Comparison of ENCODE assay signal across 8 cellular contexts in the genomic region with DNA sequence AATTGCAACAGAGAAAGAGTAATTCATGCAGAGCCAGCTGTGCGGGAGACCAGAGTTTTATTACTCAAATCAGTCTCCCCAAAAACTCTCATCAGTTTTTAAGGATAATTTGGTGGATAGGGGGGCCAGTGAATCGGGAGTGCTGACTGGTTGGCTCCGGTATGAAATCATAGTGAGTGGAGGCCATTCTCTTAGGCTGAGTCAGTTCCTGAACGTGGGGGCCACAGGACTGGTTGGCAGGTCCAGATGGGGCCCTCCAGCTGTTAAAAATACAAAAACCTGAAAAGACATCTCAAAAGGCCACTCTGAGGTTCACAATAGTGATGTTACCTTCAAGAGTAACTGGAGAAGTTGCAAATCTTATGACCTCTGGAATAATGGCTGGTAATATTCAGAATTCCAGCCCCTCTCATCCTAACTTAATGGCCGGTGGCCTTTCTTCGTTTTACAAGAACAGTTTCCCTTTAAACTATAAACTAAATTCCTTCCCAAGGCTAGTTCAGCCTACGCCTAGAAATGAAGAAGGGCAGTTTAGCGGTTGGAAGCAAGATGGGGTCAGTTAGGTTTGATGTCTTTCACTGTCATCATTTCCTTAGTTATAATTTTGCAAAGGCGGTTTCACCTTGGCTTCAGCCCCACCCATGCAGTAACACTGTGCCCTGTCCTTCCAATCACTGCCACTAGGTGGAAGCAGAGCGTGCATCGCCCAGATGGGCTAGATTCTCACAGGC. TPM values are rescaled to one million over a fixed set of nuclear protein-coding genes. Genes with fewer than 3 reads are reported as not detected.
DNase-seq lines count a peak whose midpoint lies in the region; ATAC-seq, FAIRE-seq and TF ChIP-seq lines count a peak whose summit lies in the region.

No MANE protein-coding gene starts in this region.

- H4K91ac ChIP-seq in H1 (replicated peaks; ENCODE audit: insufficient read length, low read length), result no peak overlapping the region

- H3K9me3 ChIP-seq in H1 (ENCODE audit: insufficient read depth in 2 of 2, low read depth in 1 of 2, low read length in 1 of 2), result 0 out of 4 replicates have a peak, but pooled peaks cover 0 to 4% of the 10 kb centered on the region in 2 experiments

- no peak overlapping the region for H3K9ac ChIP-seq in H1 (replicated peaks in 1 of 4; ENCODE audit: extremely low read depth in 1 of 4, low read depth in 3 of 4, low read length in 3 of 4)

- peak; percentile 80 for DNase-seq in COLO829 (ENCODE audit: low spot score)
- peak; percentile 70 for DNase-seq in NOMO-1 treated with DMSO at 0.1 percent for 48 hours (lab: John Stamatoyannopoulos, UW; ENCODE audit: unreplicated experiment)
- DNase-seq in activated CD8-positive, alpha-beta memory T cell treated with anti-CD3 and anti-CD28 coated beads for 4 hours (ENCODE audit: low read depth in 2 of 2), result peak; percentile 72 to 76
- DNase-seq in H1 (ENCODE audit: low read depth in 1 of 2, low spot score in 2 of 2), result peak in 1 of 2 experiments; percentile 92
- DNase-seq in midbrain (lab: John Stamatoyannopoulos, UW), result peak; percentile 81
- DNase-seq in stimulated activated CD8-positive, alpha-beta memory T cell treated with anti-CD3 and anti-CD28 coated beads, Interleukin-4, amount 100 ng/mL, for 24 hours (ENCODE audit: low read depth), result peak; percentile 78

- no peak for TF ChIP-seq EP300 in H1 (IDR thresholded peaks at IDR 0.05; ENCODE audit: borderline replicate concordance in 1 of 2, low read depth in 2 of 2, low read length in 2 of 2)

- no peaks in the 10 kb centered on the region for H3K79me1 ChIP-seq in H1 (ENCODE audit: low read depth, low read length)

- H4K5ac ChIP-seq in H1 (ENCODE audit: insufficient read length, low read depth, low read length), result no peak overlapping the region

- H3K4me3 ChIP-seq in H1 (ENCODE audit: extremely low read depth in 1 of 4, insufficient read depth in 2 of 4, low read depth in 3 of 4, low read length in 4 of 4), result no peak overlapping the region

- H3K56ac ChIP-seq in H1 (replicated peaks; ENCODE audit: insufficient read length, low read depth, low read length), result no peak overlapping the region

- H2BK15ac ChIP-seq in H1 (ENCODE audit: low read length), result no peak overlapping the region

- H3K4me1 ChIP-seq in H1 (replicated peaks in 1 of 4; ENCODE audit: control insufficient read depth in 3 of 4, insufficient read depth in 4 of 4, low read length in 3 of 4), result peaks cover 0 to 3% (median 0%) of the 10 kb centered on the region in 4 experiments; a peak in 2 of 7 replicates

- H2BK20ac ChIP-seq in H1 (ENCODE audit: low read length), result no peak overlapping the region

- peak; percentile 42 to 57; a peak in 3 of 4 replicates for TF ChIP-seq RAD21 in H1 (IDR thresholded peaks at IDR 0.05 in 1 of 2, conservative IDR thresholded peaks at IDR 0.05 in 1 of 2; ENCODE audit: low read depth in 2 of 2, low read length in 2 of 2)

- H3K36me3 ChIP-seq in H1 (ENCODE audit: control insufficient read depth in 2 of 4, insufficient read depth in 4 of 4, low read length in 3 of 4), result no peaks in the 10 kb centered on the region

- FAIRE-seq in H1 (lab: Jason Lieb, UNC), result peak; percentile 89

- no peak overlapping the region for H3K4ac ChIP-seq in H1 (replicated peaks; ENCODE audit: insufficient read length, low read depth, low read length)

- H2AK5ac ChIP-seq in H1 (ENCODE audit: low read depth, low read length), result no peak overlapping the region

- H3K27ac ChIP-seq in H1 (ENCODE audit: low read depth, low read length), result no peak overlapping the region

- no peaks in the 10 kb centered on the region for H3K79me2 ChIP-seq in H1 (ENCODE audit: control insufficient read depth in 1 of 2, insufficient read depth in 2 of 2, low read length in 2 of 2)

- 55% methylated on average over 11 of the region's 11 CpGs; no CpG with 5 or more reads in 1 of the 2 experiments for WGBS in H1 (ENCODE audit: extremely low coverage in 1 of 2, insufficient coverage in 1 of 2, insufficient read length in 1 of 2, insufficient replicate concordance in 2 of 2, low coverage in 1 of 2, low lambda C conversion rate in 2 of 2, missing lambda C conversion rate in 1 of 2), 2 experiments

- no peak overlapping the region for H3K14ac ChIP-seq in H1 (ENCODE audit: insufficient read length)

- no peak overlapping the region for H2BK12ac ChIP-seq in H1 (ENCODE audit: low read depth, low read length)

- peaks cover 0 to 1% of the 10 kb centered on the region in 2 experiments for H4K20me1 ChIP-seq in H1 (replicated peaks in 1 of 2; ENCODE audit: control insufficient read depth in 1 of 2, insufficient read depth in 2 of 2, low read length in 2 of 2)

- no peak overlapping the region for H2BK120ac ChIP-seq in H1 (replicated peaks; ENCODE audit: low read depth, low read length)

- H3K23me2 ChIP-seq in H1 (ENCODE audit: low read depth, low read length), result peaks cover 4% of the 10 kb centered on the region; the same call in 1 of the 2 replicates

- H3K18ac ChIP-seq in H1 (ENCODE audit: extremely low read depth, low read length), result no peak overlapping the region

- no peak for TF ChIP-seq POLR2A in H1 (IDR thresholded peaks at IDR 0.05; ENCODE audit: control extremely low read depth in 1 of 2, low read depth in 2 of 2, low read length in 2 of 2)

- peak; percentile 53 for ATAC-seq in HG03066 (IDR thresholded peaks at IDR 0.05; ENCODE audit: low read depth, unreplicated experiment)
- ATAC-seq in HG02588 (IDR thresholded peaks at IDR 0.05; ENCODE audit: unreplicated experiment), result no peak

- H2BK5ac ChIP-seq in H1 (ENCODE audit: low read depth, low read length), result no peak overlapping the region

- no peak overlapping the region for H3K4me2 ChIP-seq in H1 (ENCODE audit: insufficient read depth in 1 of 2, low read depth in 2 of 2, low read length in 2 of 2)

- CTCF ChIA-PET in H1 (lab: Charles Lee; ENCODE audit: partially characterized antibody), result interaction anchor here (0.9 to 1.9 kb wide), 7 partner anchors 16 to 52 kb away, joined by 3 to 8 read pairs (median 4); no protein-coding TSS in a partner anchor

- no peak overlapping the region for H2AFZ ChIP-seq in H1 (ENCODE audit: low read length)

- H3K27me3 ChIP-seq in H1 (replicated peaks in 1 of 4; ENCODE audit: control insufficient read depth in 3 of 4, extremely low read depth in 1 of 4, insufficient read depth in 3 of 4, low read length in 3 of 4), result peaks cover 0 to 2% (median under 1%) of the 10 kb centered on the region in 4 experiments; a peak in 3 of 7 replicates

- POLR2A ChIA-PET in H1 (lab: Charles Lee; ENCODE audit: partially characterized antibody), result interaction anchor here (2.2 kb wide), 1 partner anchor 46 kb away, joined by 5 read pairs; no protein-coding TSS in a partner anchor

- no peak overlapping the region for H3K23ac ChIP-seq in H1 (ENCODE audit: insufficient read length)

- no peak overlapping the region for H4K8ac ChIP-seq in H1 (ENCODE audit: extremely low read depth, insufficient read depth, low read length)

- TF ChIP-seq CTCF in H1 (IDR thresholded peaks at IDR 0.05; ENCODE audit: control extremely low read depth in 1 of 3, insufficient read depth in 1 of 3, low read depth in 1 of 3, low read length in 3 of 3), result peak; percentile 69 to 79 (median 79)

TF ChIP-seq in H1, 55 proteins besides CTCF, POLR2A, EP300 and RAD21:
- no peak for TF ChIP-seq CBX5 (IDR thresholded peaks at IDR 0.05; ENCODE audit: low read depth, low read length)
- no peak for TF ChIP-seq BACH1 (IDR thresholded peaks at IDR 0.05; ENCODE audit: low read length)
- TF ChIP-seq TEAD4 (IDR thresholded peaks at IDR 0.05; ENCODE audit: low read depth, low read length), result no peak
- TF ChIP-seq POU5F1 (IDR thresholded peaks at IDR 0.05; ENCODE audit: low read depth, low read length), result no peak
- TF ChIP-seq GABPA (IDR thresholded peaks at IDR 0.05; ENCODE audit: borderline replicate concordance, insufficient read depth, low read length), result no peak
- no peak for TF ChIP-seq CHD1 (IDR thresholded peaks at IDR 0.05; ENCODE audit: low read depth, low read length)
- TF ChIP-seq TCF12 (IDR thresholded peaks at IDR 0.05; ENCODE audit: low read depth, low read length), result no peak
- TF ChIP-seq SIX5 (IDR thresholded peaks at IDR 0.05; ENCODE audit: low read depth, low read length), result no peak
- no peak for TF ChIP-seq RBBP5 (IDR thresholded peaks at IDR 0.05; ENCODE audit: borderline replicate concordance, low read depth, low read length)
- no peak for TF ChIP-seq FOSL1 (IDR thresholded peaks at IDR 0.05; ENCODE audit: insufficient read depth, low read depth, low read length)
- TF ChIP-seq MAFK (IDR thresholded peaks at IDR 0.05; ENCODE audit: low read depth, low read length), result no peak
- no peak for TF ChIP-seq POLR2AphosphoS5 (IDR thresholded peaks at IDR 0.05; ENCODE audit: low read depth, low read length)
- TF ChIP-seq RNF2 (IDR thresholded peaks at IDR 0.05; ENCODE audit: borderline replicate concordance, low read depth, low read length, missing control alignments, poor library complexity, severe bottlenecking), result no peak
- TF ChIP-seq NANOG (IDR thresholded peaks at IDR 0.05; ENCODE audit: insufficient read depth, low read depth, low read length, poor library complexity, severe bottlenecking), result no peak

RNA-seq across cellular contexts. Expression of a gene that starts 6.8 kb away (rescaled TPM):
- 11.3 and 12.5 TPM in 2 replicates for total RNA-seq in H1 (2021; fragmentation: NEBNext Ultra II Directional; extraction: Animal tissue kit (Norgen Biotek cat#: 25700))
- 16.3 and 17.0 TPM in 2 replicates for polyA plus RNA-seq in H1 (2011; rRNA removed)
- polyA plus RNA-seq in H1 (2011; cell fraction: cytosol; rRNA removed), result 17.9 TPM
- 32.5 TPM for polyA plus RNA-seq in H1 (2011; cell fraction: nucleus; rRNA removed)
- polyA plus RNA-seq in H1 (2012, experiment 1 of 2), result 15.7 to 19.2 TPM (median 17.3 TPM) in 4 replicates
- polyA plus RNA-seq in H1 (2012, experiment 2 of 2), result 15.6 TPM
- 20.9 TPM for polyA plus RNA-seq in H1 (2013, experiment 1 of 2)
- 23.1 TPM for polyA plus RNA-seq in H1 (2013, experiment 2 of 2)
- polyA minus RNA-seq in H1 (2011; rRNA and poly(A)+ RNA removed), result 19.7 and 23.1 TPM in 2 replicates
- 12.0 TPM for polyA minus RNA-seq in H1 (2011; cell fraction: cytosol; rRNA and poly(A)+ RNA removed)
- 18.4 TPM for polyA minus RNA-seq in H1 (2011; cell fraction: nucleus; rRNA and poly(A)+ RNA removed)

RNA-seq across cellular contexts. Expression of a gene that starts 39.6 kb away (rescaled TPM):
- total RNA-seq in H1 (2021; fragmentation: NEBNext Ultra II Directional; extraction: Animal tissue kit (Norgen Biotek cat#: 25700)), result 129 and 154 TPM in 2 replicates
- polyA plus RNA-seq in H1 (2011; rRNA removed), result 231 and 233 TPM in 2 replicates
- polyA plus RNA-seq in H1 (2011; cell fraction: cytosol; rRNA removed), result 264 TPM
- 473 TPM for polyA plus RNA-seq in H1 (2011; cell fraction: nucleus; rRNA removed)
- 191 to 332 TPM (median 243 TPM) in 4 replicates for polyA plus RNA-seq in H1 (2012, experiment 1 of 2)
- polyA plus RNA-seq in H1 (2012, experiment 2 of 2), result 170 TPM
- 144 TPM for polyA plus RNA-seq in H1 (2013, experiment 1 of 2)
- polyA plus RNA-seq in H1 (2013, experiment 2 of 2), result 158 TPM
- 183 and 191 TPM in 2 replicates for polyA minus RNA-seq in H1 (2011; rRNA and poly(A)+ RNA removed)
- polyA minus RNA-seq in H1 (2011; cell fraction: cytosol; rRNA and poly(A)+ RNA removed), result 145 TPM
- polyA minus RNA-seq in H1 (2011; cell fraction: nucleus; rRNA and poly(A)+ RNA removed), result 91.7 TPM
